9 cellular contexts compared by ENCODE assay signal in genomic region chr9:92970467-92970923, GRCh38. TPM values are rescaled to one million over a fixed set of nuclear protein-coding genes. Genes with fewer than 3 reads are reported as not detected.
DNase-seq lines count a peak whose midpoint lies in the region; ATAC-seq and TF ChIP-seq lines count a peak whose summit lies in the region.
"Had no signal": no experiment of that assay in that cellular context is flagged by ENCODE, and none has a peak within 500 bp of the region (broad histone marks: within the 10 kb centered on the region; RNA-seq: fewer than 3 reads in every experiment).

No MANE protein-coding gene starts in this region.

- no peaks in the 10 kb centered on the region for H3K9me3 ChIP-seq in neural progenitor cell (ENCODE audit: low read depth)

- no peak overlapping the region for H3K9ac ChIP-seq in neural progenitor cell

- peak overlapping the region; percentile 74 for H3K4me2 ChIP-seq in neural progenitor cell

- no peaks in the 10 kb centered on the region for H4K20me1 ChIP-seq in neural progenitor cell (ENCODE audit: low read depth)

- no peak overlapping the region for H3K4me3 ChIP-seq in neural progenitor cell

- no peaks in the 10 kb centered on the region for H3K27me3 ChIP-seq in neural progenitor cell

- H3F3A ChIP-seq in neural progenitor cell (ENCODE audit: low read depth): peaks cover 35% of the 10 kb centered on the region

- DNase-seq in ELF-1 (ENCODE audit: low read depth, low spot score) (peak; percentile 86), NCI-H226 (peak; percentile 34), cerebellar cortex (ENCODE audit: low spot score) (peak; percentile 3), neural progenitor cell (ENCODE audit: low spot score) (peak; percentile 91), GM19238 (ENCODE audit: insufficient read length, low spot score) (no peak)
- DNase-seq: glutamatergic neuron, NCI-H1417 had no signal

- ATAC-seq in HG03342 (IDR thresholded peaks at IDR 0.05; ENCODE audit: unreplicated experiment) (no peak), GM21515 (IDR thresholded peaks at IDR 0.05; ENCODE audit: unreplicated experiment) (no peak)

- H3K4me1 ChIP-seq in neural progenitor cell: peaks cover 27% of the 10 kb centered on the region

- H3K27ac Mint-ChIP-seq in neural progenitor cell: peak overlapping the region; percentile 87

- no peak overlapping the region for H3K4me3 Mint-ChIP-seq in neural progenitor cell

- peaks cover 29% of the 10 kb centered on the region for H3K4me1 Mint-ChIP-seq in neural progenitor cell

- H3K27ac ChIP-seq in neural progenitor cell: peak overlapping the region; percentile 92

- peaks cover 5% of the 10 kb centered on the region for H3K9me3 Mint-ChIP-seq in neural progenitor cell

- no peaks in the 10 kb centered on the region for H3K79me2 ChIP-seq in neural progenitor cell (ENCODE audit: low read depth)

- no peaks in the 10 kb centered on the region for H3K27me3 Mint-ChIP-seq in neural progenitor cell (ENCODE audit: insufficient read depth, low read depth)

- H2AFZ ChIP-seq in neural progenitor cell (replicated peaks): no peak overlapping the region

- no peaks in the 10 kb centered on the region for H3K36me3 ChIP-seq in neural progenitor cell

- no peaks in the 10 kb centered on the region for H3K36me3 Mint-ChIP-seq in neural progenitor cell

- no peak for TF ChIP-seq CTCF in neural progenitor cell (IDR thresholded peaks at IDR 0.05)

RNA-seq across cellular contexts. Expression of gene FGD3, which starts 23.2 kb away (rescaled TPM):
- 0.56 and 0.68 TPM in 2 replicates for total RNA-seq in neural progenitor cell (ENCODE audit: low replicate concordance)
